Comparison of ENCODE assay signal across 28 cellular contexts in genomic region chr2:30733829-30734520, GRCh38.
"Had no signal": no experiment of that assay in that cellular context is flagged by ENCODE, and none has a peak within 500 bp of the region (broad histone marks: within the 10 kb centered on the region; RNA-seq: fewer than 3 reads in every experiment).

No MANE protein-coding gene starts in this region.

- H3K9me3 ChIP-seq: SJCRH30 had no signal

- H3K4me1 ChIP-seq: SJCRH30 had no signal

- DNase-seq: activated B cell treated with CpG ODN at 0.5 μM for 24 hours; activated CD4-positive, alpha-beta memory T cell treated with anti-CD3 and anti-CD28 coated beads, Interleukin-2, amount 10 ng/mL, durations not matched to agents 7 days and 5 days; activated CD4-positive, alpha-beta T cell treated with anti-CD3 and anti-CD28 coated beads for 36 hours; activated CD4-positive, alpha-beta T cell treated with anti-CD3 and anti-CD28 coated beads, Interleukin-2, amount 50 U/mL, for 1 hour; activated gamma-delta T cell; activated naive CD4-positive, alpha-beta T cell treated with anti-CD3 and anti-CD28 coated beads for 36 hours; activated T-cell treated with anti-CD3 and anti-CD28 coated beads, Interleukin-2, amount 50 U/mL, for 1 hour; amygdala; cerebellar nuclear complex; NCI-H1092; NCI-H1417; NCI-H1694; NCI-H2029; NCI-H2107; NCI-H2171 treated with DMSO at 0.1 percent for 48 hours; NCI-H345; NCI-H510A; NCI-H526 treated with DMSO at 0.1 percent for 48 hours; NK-92 treated with Interleukin-12 subunit alpha and Interleukin-12 subunit beta, amount 100 ng/mL, for 24 hours; OCI-M1; Right ventricle myocardium superior; RPMI8226; SJCRH30; T-helper 17 cell; T-helper 9 cell had no signal

- H3K27ac ChIP-seq: cardiac muscle cell, KMS-11, SJCRH30 had no signal

- H3K4me3 ChIP-seq: cardiac muscle cell, SJCRH30 had no signal

- ATAC-seq: activated CD4-positive, alpha-beta T cell treated with anti-CD3 and anti-CD28 coated beads for 36 hours; Panc1; T-helper 17 cell had no signal

- H3K36me3 ChIP-seq: cardiac muscle cell, SJCRH30 had no signal
